11 cellular contexts compared by ENCODE assay signal in genomic region chr6:141265748-141266647, GRCh38.
A peak's percentile ranks its signal among the peaks of the same experiment; 100 is the strongest.
DNase-seq lines count a peak whose midpoint lies in the region; ATAC-seq and TF ChIP-seq lines count a peak whose summit lies in the region.
"Had no signal": no experiment of that assay in that cellular context is flagged by ENCODE, and none has a peak within 500 bp of the region (broad histone marks: within the 10 kb centered on the region; RNA-seq: fewer than 3 reads in every experiment).

No MANE protein-coding gene starts in this region.

- H4K20me1 ChIP-seq in OCI-LY1 (ENCODE audit: insufficient read depth, low read length) (no peaks in the 10 kb centered on the region), osteoblast (ENCODE audit: insufficient read depth, low read length) (no peaks in the 10 kb centered on the region)

- H3K4me1 ChIP-seq in OCI-LY1 (ENCODE audit: insufficient read depth, low read length, severe bottlenecking) (peaks cover 40% of the 10 kb centered on the region), osteoblast (ENCODE audit: insufficient read depth, low read length) (no peaks in the 10 kb centered on the region)

- H3K36me3 Mint-ChIP-seq in natural killer cell treated with Interleukin-12 subunit alpha and Interleukin-12 subunit beta and Interleukin-15 and Interleukin-18, amount 100 ng/mL, for 72 hours = no peaks in the 10 kb centered on the region

- no peaks in the 10 kb centered on the region for H3K9me3 ChIP-seq in OCI-LY1 (ENCODE audit: low read length)
- H3K9me3 ChIP-seq in osteoblast (ENCODE audit: low read depth, low read length) = no peaks in the 10 kb centered on the region

- H3K4me3 Mint-ChIP-seq in natural killer cell treated with Interleukin-12 subunit alpha and Interleukin-12 subunit beta and Interleukin-15 and Interleukin-18, amount 100 ng/mL, for 72 hours = no peak overlapping the region

- ATAC-seq in HG02973 (IDR thresholded peaks at IDR 0.05; ENCODE audit: unreplicated experiment) = no peak
- ATAC-seq in natural killer cell treated with Interleukin-12 subunit alpha and Interleukin-12 subunit beta and Interleukin-15 and Interleukin-18, amount 100 ng/mL, for 72 hours = no peak
- ATAC-seq: K562, left colon had no signal

- no peak for TF ChIP-seq CTCF in OCI-LY1 (IDR thresholded peaks at IDR 0.05; ENCODE audit: low read length)
- TF ChIP-seq CTCF in osteoblast (IDR thresholded peaks at IDR 0.05; ENCODE audit: extremely low read depth, low read depth, low read length) = no peak

- no peaks in the 10 kb centered on the region for H3K9me2 ChIP-seq in OCI-LY1 (ENCODE audit: low read depth, low read length)

- H2AFZ ChIP-seq in OCI-LY1 (ENCODE audit: low read length) = peak overlapping the region; percentile 100
- H2AFZ ChIP-seq in osteoblast (ENCODE audit: low read length) = peak overlapping the region; percentile 93

- H3K4me2 ChIP-seq in OCI-LY1 (ENCODE audit: low read length) (peak overlapping the region; percentile 93), osteoblast (ENCODE audit: insufficient read depth, low read length) (peak overlapping the region; percentile 87)

- H3K9me3 Mint-ChIP-seq in natural killer cell treated with Interleukin-12 subunit alpha and Interleukin-12 subunit beta and Interleukin-15 and Interleukin-18, amount 100 ng/mL, for 72 hours = no peaks in the 10 kb centered on the region

- H3K9ac ChIP-seq in OCI-LY1 (ENCODE audit: low read length) = peak overlapping the region; percentile 76

- no peaks in the 10 kb centered on the region for H3K79me2 ChIP-seq in OCI-LY1 (ENCODE audit: insufficient read depth, low read length)
- H3K79me2 ChIP-seq in osteoblast (ENCODE audit: insufficient read depth, low read length) = no peaks in the 10 kb centered on the region

- DNase-seq in DMS114 treated with DMSO at 0.1 percent for 48 hours (lab: John Stamatoyannopoulos, UW; ENCODE audit: unreplicated experiment) (peak; percentile 87), dermis blood vessel endothelial cell (peak; percentile 1), osteoblast (ENCODE audit: insufficient read length, low spot score, missing footprints) (peak; percentile 78), NCI-H526 treated with DMSO at 0.1 percent for 48 hours (lab: John Stamatoyannopoulos, UW) (no peak), T1000 (lab: John Stamatoyannopoulos, UW) (no peak)
- no peak for DNase-seq in natural killer cell treated with Interleukin-12 subunit alpha and Interleukin-12 subunit beta and Interleukin-15 and Interleukin-18, amount 100 ng/mL, for 72 hours (ENCODE audit: low spot score)
- DNase-seq: DMS79 treated with DMSO at 0.1 percent for 48 hours, left colon had no signal

- H3K4me1 Mint-ChIP-seq in natural killer cell treated with Interleukin-12 subunit alpha and Interleukin-12 subunit beta and Interleukin-15 and Interleukin-18, amount 100 ng/mL, for 72 hours (ENCODE audit: low read depth in 2 of 2) = no peaks in the 10 kb centered on the region

- no peaks in the 10 kb centered on the region for H3K27me3 ChIP-seq in OCI-LY1 (ENCODE audit: insufficient read depth, low read length)
- H3K27me3 ChIP-seq in osteoblast (ENCODE audit: insufficient read depth, low read length) = no peaks in the 10 kb centered on the region

- no peak overlapping the region for H3K27ac Mint-ChIP-seq in natural killer cell treated with Interleukin-12 subunit alpha and Interleukin-12 subunit beta and Interleukin-15 and Interleukin-18, amount 100 ng/mL, for 72 hours

- H3F3A ChIP-seq in OCI-LY1 (ENCODE audit: insufficient read depth, low read length) = no peaks in the 10 kb centered on the region

- H3K27me3 Mint-ChIP-seq in natural killer cell treated with Interleukin-12 subunit alpha and Interleukin-12 subunit beta and Interleukin-15 and Interleukin-18, amount 100 ng/mL, for 72 hours = no peaks in the 10 kb centered on the region

- H3K4me3 ChIP-seq in OCI-LY1 (ENCODE audit: low read depth, low read length, poor library complexity, severe bottlenecking) (peak overlapping the region; percentile 59), osteoblast (ENCODE audit: insufficient read depth, low read length) (peak overlapping the region; percentile 70)
- H3K4me3 ChIP-seq: K562 had no signal

- H3K27ac ChIP-seq in OCI-LY1 (ENCODE audit: low read depth, low read length, poor library complexity, severe bottlenecking) (peak overlapping the region; percentile 51), osteoblast (ENCODE audit: low read depth, low read length) (peak overlapping the region; percentile 77)

- H3K36me3 ChIP-seq in OCI-LY1 (ENCODE audit: insufficient read depth, low read length) (no peaks in the 10 kb centered on the region), osteoblast (ENCODE audit: insufficient read depth, low read length) (no peaks in the 10 kb centered on the region)

Comparison
In these comparisons a context has a peak if more than half of its experiments do, and no peak if none do; other contexts are left out.
1. DNase-seq: peak in DMS114 treated with DMSO at 0.1 percent for 48 hours (single experiment), dermis blood vessel endothelial cell (single experiment) and osteoblast (single experiment); none in NCI-H526 treated with DMSO at 0.1 percent for 48 hours (single experiment), natural killer cell treated with Interleukin-12 subunit alpha and Interleukin-12 subunit beta and Interleukin-15 and Interleukin-18, amount 100 ng/mL, for 72 hours (single experiment) and T1000 (single experiment).